Comparison of ENCODE assay signal across 8 cellular contexts in genomic region chr14:92589213-92589852, GRCh38.
A peak's percentile ranks its signal among the peaks of the same experiment; 100 is the strongest.
DNase-seq lines count a peak whose midpoint lies in the region; ATAC-seq and TF ChIP-seq lines count a peak whose summit lies in the region.

No MANE protein-coding gene starts in this region.

- 83% methylated on average over 5 of the region's 5 CpGs for WGBS in hepatocyte (ENCODE audit: low lambda C conversion rate, missing lambda C conversion rate)

- peak; percentile 73; the same call in 2 of the 3 replicates for ATAC-seq in RWPE2 (ENCODE audit: low read depth)
- no peak for ATAC-seq in HG03565 (IDR thresholded peaks at IDR 0.05; ENCODE audit: unreplicated experiment)
- no peak for ATAC-seq in HG02678 (IDR thresholded peaks at IDR 0.05; ENCODE audit: unreplicated experiment)

- no peaks in the 10 kb centered on the region for H3K79me2 ChIP-seq in hepatocyte

- H3K4me1 ChIP-seq in RWPE2 (ENCODE audit: insufficient read depth, poor library complexity, severe bottlenecking) (no peaks in the 10 kb centered on the region), hepatocyte (ENCODE audit: insufficient read depth) (peaks cover 7% of the 10 kb centered on the region)

- H4K20me1 ChIP-seq in hepatocyte (ENCODE audit: insufficient read depth, poor library complexity, severe bottlenecking): no peaks in the 10 kb centered on the region

- DNase-seq in ELR (ENCODE audit: low read depth) (peak; percentile 65), RWPE2 (ENCODE audit: low spot score) (no peak), hepatocyte (ENCODE audit: low spot score) (peak; percentile 34), C1 segment of cervical spinal cord (lab: John Stamatoyannopoulos, UW) (no peak), NCI-H2107 treated with DMSO at 0.1 percent for 48 hours (lab: John Stamatoyannopoulos, UW; ENCODE audit: unreplicated experiment) (no peak)

- H3K27ac ChIP-seq in 22Rv1: no peak overlapping the region
- no peak overlapping the region for H3K27ac ChIP-seq in RWPE2 (ENCODE audit: poor library complexity, severe bottlenecking)
- H3K27ac ChIP-seq in hepatocyte: no peak overlapping the region

- H3K36me3 ChIP-seq in RWPE2 (ENCODE audit: low read depth) (no peaks in the 10 kb centered on the region), hepatocyte (replicated peaks; ENCODE audit: insufficient read depth, low read depth) (no peaks in the 10 kb centered on the region)

- H3K4me2 ChIP-seq in hepatocyte: no peak overlapping the region

- peak; percentile 48 for TF ChIP-seq CTCF in 22Rv1 (IDR thresholded peaks at IDR 0.05)
- TF ChIP-seq CTCF in RWPE2 (IDR thresholded peaks at IDR 0.05; ENCODE audit: poor library complexity, severe bottlenecking): peak; percentile 62
- TF ChIP-seq CTCF in hepatocyte (IDR thresholded peaks at IDR 0.05; ENCODE audit: poor library complexity): peak; percentile 44

- H3K9me3 ChIP-seq in RWPE2 (ENCODE audit: severe bottlenecking) (peaks cover 3% of the 10 kb centered on the region), hepatocyte (ENCODE audit: low read depth) (no peaks in the 10 kb centered on the region)

- H2AFZ ChIP-seq in hepatocyte: no peak overlapping the region

- H3K27me3 ChIP-seq in RWPE2 (ENCODE audit: insufficient read depth, poor library complexity, severe bottlenecking) (no peaks in the 10 kb centered on the region), hepatocyte (no peaks in the 10 kb centered on the region)

- H3K9me2 ChIP-seq in hepatocyte (replicated peaks; ENCODE audit: insufficient read depth): no peaks in the 10 kb centered on the region

- H3K4me3 ChIP-seq in RWPE2 (ENCODE audit: severe bottlenecking): no peak overlapping the region
- H3K4me3 ChIP-seq in hepatocyte: no peak overlapping the region

Comparison
In these comparisons a context has a peak if more than half of its experiments do, and no peak if none do; other contexts are left out.
1. DNase-seq: peak in ELR (single experiment) and hepatocyte (single experiment); none in RWPE2 (single experiment), C1 segment of cervical spinal cord (0 of 14) and NCI-H2107 treated with DMSO at 0.1 percent for 48 hours (single experiment).
2. Peak in every context shown above with its lines, with median percentiles within 50 percentile points of each other: CTCF ChIP-seq.